11 cellular contexts compared by ENCODE assay signal in genomic region chr7:2357165-2357564, GRCh38. TPM values are rescaled to one million over a fixed set of nuclear protein-coding genes. Genes with fewer than 3 reads are reported as not detected.
DNase-seq lines count a peak whose midpoint lies in the region; ATAC-seq and TF ChIP-seq lines count a peak whose summit lies in the region.
"Had no signal": no experiment of that assay in that cellular context is flagged by ENCODE, and none has a peak within 500 bp of the region (broad histone marks: within the 10 kb centered on the region; RNA-seq: fewer than 3 reads in every experiment).

No MANE protein-coding gene starts in this region.

- no peaks in the 10 kb centered on the region for H3K9me2 ChIP-seq in GM23248 (ENCODE audit: insufficient read depth)

- H3K4me3 Mint-ChIP-seq in activated B cell treated with CpG ODN at 0.5 μM for 24 hours, result peak overlapping the region; percentile 36

- POLR2A ChIA-PET in activated B cell treated with CpG ODN at 0.5 μM for 24 hours (lab: Charles Lee), result interaction anchor here (0.5 kb wide), 1 partner anchor 77 kb away, joined by 3 read pairs; no protein-coding TSS in a partner anchor

- H3K9me3 Mint-ChIP-seq in activated B cell treated with CpG ODN at 0.5 μM for 24 hours, result no peaks in the 10 kb centered on the region

- H3K9me3 ChIP-seq in GM23248 (ENCODE audit: low read depth) (no peaks in the 10 kb centered on the region), iPS-20b (ENCODE audit: insufficient read depth, low read depth, low read length) (no peaks in the 10 kb centered on the region)
- H3K9me3 ChIP-seq: uterus had no signal

- intact Hi-C loops in activated B cell treated with CpG ODN at 0.5 μM for 24 hours (cut with micrococcal nuclease), result no loop called here

- no peak overlapping the region for H3K27ac ChIP-seq in GM23248
- H3K27ac ChIP-seq in iPS-20b (ENCODE audit: low read length), result no peak overlapping the region
- H3K27ac ChIP-seq: parathyroid adenoma, uterus had no signal

- WGBS in GM23248 (ENCODE audit: low coverage in 1 of 2, low lambda C conversion rate in 2 of 2, missing lambda C conversion rate in 2 of 2), 2 experiments, result 81 to 83% methylated on average over 8 of the region's 8 CpGs

- H3K4me3 ChIP-seq in AG10803 (ENCODE audit: low read length) (peak overlapping the region; percentile 20; the same call in 1 of the 2 replicates), GM23248 (peak overlapping the region; percentile 92), iPS-20b (ENCODE audit: low read length) (0 out of 2 replicates have a peak overlapping the region, but pooled peaks have one; percentile 26)
- H3K4me3 ChIP-seq: uterus had no signal

- H3K27ac Mint-ChIP-seq in activated B cell treated with CpG ODN at 0.5 μM for 24 hours, result no peak overlapping the region

- H3K36me3 ChIP-seq in GM23248 (ENCODE audit: low read depth) (peaks cover 34% of the 10 kb centered on the region; the same call in 1 of the 2 replicates), iPS-20b (ENCODE audit: insufficient read depth, low read depth, low read length) (peaks cover 64% of the 10 kb centered on the region)
- H3K36me3 ChIP-seq: uterus had no signal

- in situ Hi-C loops in GM23248 (cut with MboI), result no loop called here
- in situ Hi-C loops in GM13976 (cut with MboI; ENCODE audit: low sequenced_read_pairs, unreplicated experiment), result no loop called here

- TF ChIP-seq CTCF in AG10803 (conservative IDR thresholded peaks at IDR 0.05; ENCODE audit: low read length) (no peak), activated B cell treated with CpG ODN at 0.5 μM for 24 hours (IDR thresholded peaks at IDR 0.05) (no peak), GM13976 (IDR thresholded peaks at IDR 0.05; ENCODE audit: borderline replicate concordance, control extremely low read depth, extremely low read depth, insufficient read depth, missing control alignments) (no peak)

- H3K4me2 ChIP-seq in GM23248 (ENCODE audit: unreplicated experiment), result peak overlapping the region; percentile 96

- no peak for DNase-seq in AG10803 (ENCODE audit: low read depth)
- peak; percentile 50 for DNase-seq in GM23248
- no peak for DNase-seq in activated B cell treated with CpG ODN at 0.5 μM for 24 hours
- no peak for DNase-seq in NCI-H82 (lab: John Stamatoyannopoulos, UW)
- DNase-seq in GM13976 (ENCODE audit: low spot score), result no peak
- DNase-seq: activated effector memory CD4-positive, alpha-beta T cell treated with anti-CD3 and anti-CD28 coated beads, Interleukin-2, amount 50 U/mL, for 16 hours; uterus had no signal

- H3K36me3 Mint-ChIP-seq in activated B cell treated with CpG ODN at 0.5 μM for 24 hours (ENCODE audit: low read depth), result peaks cover 49% of the 10 kb centered on the region

- H3K79me2 ChIP-seq in GM23248 (ENCODE audit: insufficient read depth), result peaks cover 89% of the 10 kb centered on the region

- H3K27me3 ChIP-seq in GM23248 (replicated peaks; ENCODE audit: insufficient read depth) (no peaks in the 10 kb centered on the region), iPS-20b (ENCODE audit: insufficient read depth, low read length) (no peaks in the 10 kb centered on the region)
- H3K27me3 ChIP-seq: uterus had no signal

- peaks cover 48% of the 10 kb centered on the region for H3K4me1 Mint-ChIP-seq in activated B cell treated with CpG ODN at 0.5 μM for 24 hours

- 0 out of 2 replicates have a peak, but pooled peaks cover 7% of the 10 kb centered on the region for H3F3A ChIP-seq in GM23248 (ENCODE audit: insufficient read depth)

- CTCF ChIA-PET in activated B cell treated with CpG ODN at 0.5 μM for 24 hours (lab: Charles Lee), result no interaction called here

- peaks cover 20% of the 10 kb centered on the region for H4K20me1 ChIP-seq in GM23248 (ENCODE audit: insufficient read depth)

- no peak for ATAC-seq in activated B cell treated with CpG ODN at 0.5 μM for 24 hours (ENCODE audit: low read depth)
- no peak for ATAC-seq in GM19324 (IDR thresholded peaks at IDR 0.05; ENCODE audit: low FRiP score, unreplicated experiment)
- ATAC-seq in GM18502 (IDR thresholded peaks at IDR 0.05; ENCODE audit: poor library complexity, unreplicated experiment), result no peak

- H3K27me3 Mint-ChIP-seq in activated B cell treated with CpG ODN at 0.5 μM for 24 hours, result no peaks in the 10 kb centered on the region

- no peak overlapping the region for H2AFZ ChIP-seq in GM23248
- H2AFZ ChIP-seq: parathyroid adenoma had no signal

- H3K4me1 ChIP-seq in GM23248 (ENCODE audit: insufficient read depth), result peaks cover 18% of the 10 kb centered on the region
- H3K4me1 ChIP-seq in iPS-20b (ENCODE audit: insufficient read depth, low read length), result no peaks in the 10 kb centered on the region

- H3K9ac ChIP-seq in GM23248 (peak overlapping the region; percentile 98), iPS-20b (ENCODE audit: low read depth, low read length) (no peak overlapping the region)
- H3K9ac ChIP-seq: parathyroid adenoma had no signal

RNA-seq across cellular contexts. Expression of gene EIF3B, which starts 2.5 kb away (rescaled TPM):
- total RNA-seq in GM23248 (2014; rRNA removed; shearing (Covaris generic)), result 180 and 212 TPM in 2 replicates
- 79.5 and 82.5 TPM in 2 replicates for polyA plus RNA-seq in GM23248 (2016; fragmentation: Nextera tagmentation; extraction: Ambion mirVana)
- total RNA-seq in activated B cell treated with CpG ODN at 0.5 μM for 24 hours, result 198 and 202 TPM in 2 replicates

RNA-seq across cellular contexts. Expression of gene SNX8, which starts 42.9 kb away (rescaled TPM):
- total RNA-seq in GM23248 (2014; rRNA removed; shearing (Covaris generic)), result 13.1 and 23.8 TPM in 2 replicates
- polyA plus RNA-seq in GM23248 (2016; fragmentation: Nextera tagmentation; extraction: Ambion mirVana), result 36.8 and 44.4 TPM in 2 replicates
- total RNA-seq in activated B cell treated with CpG ODN at 0.5 μM for 24 hours, result 175 and 181 TPM in 2 replicates

RNA-seq across cellular contexts. Expression of gene CHST12, which starts 46.2 kb away (rescaled TPM):
- 9.0 and 10.6 TPM in 2 replicates for total RNA-seq in GM23248 (2014; rRNA removed; shearing (Covaris generic))
- 33.7 and 36.8 TPM in 2 replicates for polyA plus RNA-seq in GM23248 (2016; fragmentation: Nextera tagmentation; extraction: Ambion mirVana)
- 10.3 and 14.4 TPM in 2 replicates for total RNA-seq in activated B cell treated with CpG ODN at 0.5 μM for 24 hours

Comparison
In these comparisons a context has a peak if more than half of its experiments do, and no peak if none do; other contexts are left out.
1. H3K4me3 ChIP-seq: peak in every context shown above with its lines; median percentile 92 in GM23248; 26 in iPS-20b; 20 in AG10803.